Comparison of ENCODE assay signal across 10 cellular contexts in genomic region chr18:36711813-36712444, GRCh38.
A peak's percentile ranks its signal among the peaks of the same experiment; 100 is the strongest.
DNase-seq lines count a peak whose midpoint lies in the region; TF ChIP-seq lines count a peak whose summit lies in the region.
"Had no signal": no experiment of that assay in that cellular context is flagged by ENCODE, and none has a peak within 500 bp of the region (broad histone marks: within the 10 kb centered on the region; RNA-seq: fewer than 3 reads in every experiment).

No MANE protein-coding gene starts in this region.

- H3K27me3 ChIP-seq in left ventricle myocardium inferior (ENCODE audit: low read depth): no peaks in the 10 kb centered on the region

- no peak overlapping the region for H3K27ac Mint-ChIP-seq in T-helper 2 cell treated with Interferon-gamma antibody and Interleukin-4, amounts not matched to agents 5 μg/mL and 100 μg/mL, for 36 hours
- H3K27ac Mint-ChIP-seq: activated CD4-positive, alpha-beta T cell treated with anti-CD3 and anti-CD28 coated beads, Interleukin-2, amount 10 ng/mL, durations not matched to agents 24 days and 14 days; nephron had no signal

- no peaks in the 10 kb centered on the region for H3K9me3 ChIP-seq in HEK293 (ENCODE audit: control insufficient read depth, insufficient read depth, low read depth, low read length)
- no peaks in the 10 kb centered on the region for H3K9me3 ChIP-seq in left ventricle myocardium inferior (replicated peaks)

- intact Hi-C loops in left ventricle myocardium inferior (cut with micrococcal nuclease): no loop called here

- no peaks in the 10 kb centered on the region for H3K36me3 Mint-ChIP-seq in T-helper 2 cell treated with Interferon-gamma antibody and Interleukin-4, amounts not matched to agents 5 μg/mL and 100 μg/mL, for 36 hours (ENCODE audit: low read depth)

- no peaks in the 10 kb centered on the region for H3K9me3 Mint-ChIP-seq in T-helper 2 cell treated with Interferon-gamma antibody and Interleukin-4, amounts not matched to agents 5 μg/mL and 100 μg/mL, for 36 hours
- H3K9me3 Mint-ChIP-seq: activated CD4-positive, alpha-beta T cell treated with anti-CD3 and anti-CD28 coated beads, Interleukin-2, amount 10 ng/mL, durations not matched to agents 24 days and 14 days; nephron had no signal

- H3K36me3 ChIP-seq in HEK293 (ENCODE audit: control insufficient read depth in 2 of 2, insufficient read depth in 1 of 2, low read length in 2 of 2) (peaks cover 0 to 3% of the 10 kb centered on the region in 2 experiments; a peak in 1 of 3 replicates), left ventricle myocardium inferior (no peaks in the 10 kb centered on the region)

- H3K4me3 ChIP-seq in HEK293 (ENCODE audit: low read depth, low read length): no peak overlapping the region
- no peak overlapping the region for H3K4me3 ChIP-seq in astrocyte of the cerebellum (ENCODE audit: low read depth, low read length)
- no peak overlapping the region for H3K4me3 ChIP-seq in left ventricle myocardium inferior

- H3K4me1 ChIP-seq in HEK293 (ENCODE audit: control insufficient read depth, insufficient read depth, low read length) (no peaks in the 10 kb centered on the region), left ventricle myocardium inferior (peaks cover 67% of the 10 kb centered on the region)

- H3K4me1 Mint-ChIP-seq in T-helper 2 cell treated with Interferon-gamma antibody and Interleukin-4, amounts not matched to agents 5 μg/mL and 100 μg/mL, for 36 hours (ENCODE audit: low read depth): no peaks in the 10 kb centered on the region
- H3K4me1 Mint-ChIP-seq: activated CD4-positive, alpha-beta T cell treated with anti-CD3 and anti-CD28 coated beads, Interleukin-2, amount 10 ng/mL, durations not matched to agents 24 days and 14 days had no signal

- CTCF ChIA-PET in HEK293 (lab: Yijun Ruan, JAX): interaction anchor here (0.6 to 3.2 kb wide), 4 partner anchors 18 to 45 kb away, joined by 3 to 24 read pairs (median 4); no protein-coding TSS in a partner anchor

- POLR2A ChIA-PET in HEK293 (lab: Yijun Ruan, JAX): no interaction called here

- TF ChIP-seq CTCF in HEK293 (tag by site-specific recombination; IDR thresholded peaks at IDR 0.05) (no peak), astrocyte of the cerebellum (IDR thresholded peaks at IDR 0.05; ENCODE audit: low read depth, low read length, missing control alignments) (no peak), left ventricle myocardium inferior (IDR thresholded peaks at IDR 0.05; ENCODE audit: borderline replicate concordance) (no peak)

- in situ Hi-C loops in astrocyte of the cerebellum (cut with HindIII; ENCODE audit: low sequenced_read_pairs): no loop called here

- peaks cover 10% of the 10 kb centered on the region for H3K27me3 Mint-ChIP-seq in T-helper 2 cell treated with Interferon-gamma antibody and Interleukin-4, amounts not matched to agents 5 μg/mL and 100 μg/mL, for 36 hours (ENCODE audit: low read depth)

- no peak overlapping the region for H3K27ac ChIP-seq in HEK293 (ENCODE audit: extremely low read depth, low read depth, low read length)
- H3K27ac ChIP-seq in left ventricle myocardium inferior (replicated peaks): peak overlapping the region; percentile 47

- no peak overlapping the region for H3K4me3 Mint-ChIP-seq in T-helper 2 cell treated with Interferon-gamma antibody and Interleukin-4, amounts not matched to agents 5 μg/mL and 100 μg/mL, for 36 hours
- H3K4me3 Mint-ChIP-seq: activated CD4-positive, alpha-beta T cell treated with anti-CD3 and anti-CD28 coated beads, Interleukin-2, amount 10 ng/mL, durations not matched to agents 24 days and 14 days; nephron had no signal

- DNase-seq in astrocyte of the cerebellum (ENCODE audit: low read depth): peak; percentile 51
- DNase-seq in left ventricle myocardium inferior: peak; percentile 23
- peak; percentile 70 for DNase-seq in stromal cell of bone marrow (ENCODE audit: low read depth)
- no peak for DNase-seq in NK-92 (lab: John Stamatoyannopoulos, UW; ENCODE audit: unreplicated experiment)
- no peak for DNase-seq in activated CD4-positive, alpha-beta T cell treated with anti-CD3 and anti-CD28 coated beads, Interleukin-2, amount 50 U/mL, for 48 hours
- no peak for DNase-seq in T-helper 2 cell treated with Interferon-gamma antibody and Interleukin-4, amounts not matched to agents 5 μg/mL and 100 μg/mL, for 36 hours (ENCODE audit: low spot score)
- DNase-seq: activated CD4-positive, alpha-beta T cell treated with anti-CD3 and anti-CD28 coated beads, Interleukin-2, amount 10 ng/mL, durations not matched to agents 24 days and 14 days; NCI-H1105 treated with DMSO at 0.1 percent for 48 hours had no signal

TF ChIP-seq in HEK293, 187 proteins besides CTCF, POLR2A, EP300 and RAD21 (continues in another document):
- no peak for TF ChIP-seq ZNF571 (tag by site-specific recombination; IDR thresholded peaks at IDR 0.05)
- no peak for TF ChIP-seq GLIS2 (tag by site-specific recombination; IDR thresholded peaks at IDR 0.05)
- no peak for TF ChIP-seq ZNF692 (tag by site-specific recombination; IDR thresholded peaks at IDR 0.05)
- no peak for TF ChIP-seq ZNF18 (tag by site-specific recombination; IDR thresholded peaks at IDR 0.05)
- TF ChIP-seq KLF17 (tag by site-specific recombination; IDR thresholded peaks at IDR 0.05): 0 out of 2 replicates have a peak, but pooled peaks have one; percentile 37
- TF ChIP-seq KLF9 (tag by site-specific recombination; IDR thresholded peaks at IDR 0.05; ENCODE audit: low read depth): no peak
- no peak for TF ChIP-seq TSHZ1 (tag by site-specific recombination; IDR thresholded peaks at IDR 0.05; ENCODE audit: borderline replicate concordance)
- no peak for TF ChIP-seq ZNF391 (tag by site-specific recombination; IDR thresholded peaks at IDR 0.05; ENCODE audit: borderline replicate concordance, low read depth)
- no peak for TF ChIP-seq ZNF768 (tag by site-specific recombination; IDR thresholded peaks at IDR 0.05)
- no peak for TF ChIP-seq ZIC2 (tag by site-specific recombination; IDR thresholded peaks at IDR 0.05)
- no peak for TF ChIP-seq ZNF529 (tag by site-specific recombination; IDR thresholded peaks at IDR 0.05; ENCODE audit: insufficient replicate concordance)
- TF ChIP-seq YY1 (tag by site-specific recombination; IDR thresholded peaks at IDR 0.05): no peak

Comparison
In these comparisons a context has a peak if more than half of its experiments do, and no peak if none do; other contexts are left out.
1. DNase-seq: peak in astrocyte of the cerebellum (single experiment), left ventricle myocardium inferior (single experiment) and stromal cell of bone marrow (single experiment); none in NK-92 (single experiment), activated CD4-positive, alpha-beta T cell treated with anti-CD3 and anti-CD28 coated beads, Interleukin-2, amount 50 U/mL, for 48 hours (0 of 2) and T-helper 2 cell treated with Interferon-gamma antibody and Interleukin-4, amounts not matched to agents 5 μg/mL and 100 μg/mL, for 36 hours (single experiment).